ENCODE assay signal across 9 cellular contexts in genomic region chr4:104064650-104065577, GRCh38.
DNase-seq lines count a peak whose midpoint lies in the region; ATAC-seq, FAIRE-seq and TF ChIP-seq lines count a peak whose summit lies in the region.
"Had no signal": no experiment of that assay in that cellular context is flagged by ENCODE, and none has a peak within 500 bp of the region (broad histone marks: within the 10 kb centered on the region; RNA-seq: fewer than 3 reads in every experiment).

No MANE protein-coding gene starts in this region.

- WGBS in small intestine, 3 donors = 34 to 45% (median 35%) methylated on average over 8 of the region's 8 CpGs

- FAIRE-seq in GM18507 (lab: Jason Lieb, UNC) (peak; percentile 75), small intestine (lab: Jason Lieb, UNC) (no peak)

- H3K4me3 Mint-ChIP-seq in activated CD8-positive, alpha-beta T cell treated with anti-CD3 and anti-CD28 coated beads for 36 hours = no peak overlapping the region

- DNase-seq in AG20443 (ENCODE audit: low spot score) = peak; percentile 14
- no peak for DNase-seq in GM18507 (ENCODE audit: extremely low spot score, insufficient read length, low read depth)
- peak; percentile 20 for DNase-seq in NCI-H2029 (lab: John Stamatoyannopoulos, UW)
- peak; percentile 30 for DNase-seq in activated CD8-positive, alpha-beta T cell treated with anti-CD3 and anti-CD28 coated beads for 36 hours
- DNase-seq in hippocampal formation (lab: John Stamatoyannopoulos, UW) = peak; percentile 59 to 90
- peak; percentile 35 for DNase-seq in small intestine
- no peak for DNase-seq in activated naive CD4-positive, alpha-beta T cell treated with anti-CD3 and anti-CD28 coated beads, Interleukin-2, amount 50 U/mL, for 72 hours (ENCODE audit: low spot score in 2 of 2)

- no peaks in the 10 kb centered on the region for H3K9me3 ChIP-seq in small intestine (ENCODE audit: control insufficient read depth, low read depth)

- H3K27ac Mint-ChIP-seq in activated CD8-positive, alpha-beta T cell treated with anti-CD3 and anti-CD28 coated beads for 36 hours = no peak overlapping the region
- H3K27ac Mint-ChIP-seq in activated naive CD4-positive, alpha-beta T cell treated with anti-CD3 and anti-CD28 coated beads, Interleukin-2, amount 50 U/mL, for 72 hours = no peak overlapping the region

- H3K36me3 Mint-ChIP-seq in activated CD8-positive, alpha-beta T cell treated with anti-CD3 and anti-CD28 coated beads for 36 hours (ENCODE audit: low read depth) = no peaks in the 10 kb centered on the region
- no peaks in the 10 kb centered on the region for H3K36me3 Mint-ChIP-seq in activated naive CD4-positive, alpha-beta T cell treated with anti-CD3 and anti-CD28 coated beads, Interleukin-2, amount 50 U/mL, for 72 hours

- H3K36me3 ChIP-seq in small intestine (ENCODE audit: control insufficient read depth in 2 of 2, insufficient read depth in 2 of 2, low read length in 2 of 2) = no peaks in the 10 kb centered on the region

- H3K4me3 ChIP-seq in small intestine (ENCODE audit: low read depth in 1 of 2, low read length in 2 of 2) = no peak overlapping the region

- intact Hi-C loops in activated CD8-positive, alpha-beta T cell treated with anti-CD3 and anti-CD28 coated beads for 36 hours (cut with micrococcal nuclease) = no loop called here

- peak; percentile 52 for ATAC-seq in HG02970 (IDR thresholded peaks at IDR 0.05; ENCODE audit: low FRiP score, unreplicated experiment)
- ATAC-seq in activated CD8-positive, alpha-beta T cell treated with anti-CD3 and anti-CD28 coated beads for 36 hours = no peak
- ATAC-seq in activated naive CD4-positive, alpha-beta T cell treated with anti-CD3 and anti-CD28 coated beads, Interleukin-2, amount 50 U/mL, for 72 hours = no peak

- no peaks in the 10 kb centered on the region for H3K27me3 ChIP-seq in small intestine (ENCODE audit: control insufficient read depth in 2 of 2, insufficient read depth in 2 of 2, low read length in 2 of 2)

- POLR2A ChIA-PET in activated CD8-positive, alpha-beta T cell treated with anti-CD3 and anti-CD28 coated beads for 36 hours (lab: Charles Lee) = no interaction called here

- no peak overlapping the region for H3K27ac ChIP-seq in small intestine (ENCODE audit: low read depth in 1 of 2, low read length in 1 of 2)
- H3K27ac ChIP-seq: epithelial cell of prostate had no signal

- H3K4me1 Mint-ChIP-seq in activated CD8-positive, alpha-beta T cell treated with anti-CD3 and anti-CD28 coated beads for 36 hours (ENCODE audit: low read depth) = no peaks in the 10 kb centered on the region

- no peak for TF ChIP-seq CTCF in activated CD8-positive, alpha-beta T cell treated with anti-CD3 and anti-CD28 coated beads for 36 hours (IDR thresholded peaks at IDR 0.05)

- no peaks in the 10 kb centered on the region for H3K27me3 Mint-ChIP-seq in activated CD8-positive, alpha-beta T cell treated with anti-CD3 and anti-CD28 coated beads for 36 hours

- no peaks in the 10 kb centered on the region for H3K9me3 Mint-ChIP-seq in activated CD8-positive, alpha-beta T cell treated with anti-CD3 and anti-CD28 coated beads for 36 hours
- peaks cover 0 to 5% of the 10 kb centered on the region in 2 donors for H3K9me3 Mint-ChIP-seq in activated naive CD4-positive, alpha-beta T cell treated with anti-CD3 and anti-CD28 coated beads, Interleukin-2, amount 50 U/mL, for 72 hours

- no peaks in the 10 kb centered on the region for H3K4me1 ChIP-seq in small intestine (ENCODE audit: control insufficient read depth in 2 of 2, insufficient read depth in 1 of 2, low read depth in 1 of 2, low read length in 1 of 2)

- CTCF ChIA-PET in activated CD8-positive, alpha-beta T cell treated with anti-CD3 and anti-CD28 coated beads for 36 hours (lab: Charles Lee) = interaction anchor here (1.1 kb wide), 1 partner anchor 283 kb away, joined by 3 read pairs; no protein-coding TSS in a partner anchor

Comparison
In these comparisons a context has a peak if more than half of its experiments do, and no peak if none do; other contexts are left out.
1. DNase-seq: peak in AG20443 (single experiment), NCI-H2029 (single experiment), activated CD8-positive, alpha-beta T cell treated with anti-CD3 and anti-CD28 coated beads for 36 hours (single experiment), hippocampal formation (2 of 2) and small intestine (single experiment); none in GM18507 (single experiment) and activated naive CD4-positive, alpha-beta T cell treated with anti-CD3 and anti-CD28 coated beads, Interleukin-2, amount 50 U/mL, for 72 hours (0 of 2).